In the genomic region with DNA sequence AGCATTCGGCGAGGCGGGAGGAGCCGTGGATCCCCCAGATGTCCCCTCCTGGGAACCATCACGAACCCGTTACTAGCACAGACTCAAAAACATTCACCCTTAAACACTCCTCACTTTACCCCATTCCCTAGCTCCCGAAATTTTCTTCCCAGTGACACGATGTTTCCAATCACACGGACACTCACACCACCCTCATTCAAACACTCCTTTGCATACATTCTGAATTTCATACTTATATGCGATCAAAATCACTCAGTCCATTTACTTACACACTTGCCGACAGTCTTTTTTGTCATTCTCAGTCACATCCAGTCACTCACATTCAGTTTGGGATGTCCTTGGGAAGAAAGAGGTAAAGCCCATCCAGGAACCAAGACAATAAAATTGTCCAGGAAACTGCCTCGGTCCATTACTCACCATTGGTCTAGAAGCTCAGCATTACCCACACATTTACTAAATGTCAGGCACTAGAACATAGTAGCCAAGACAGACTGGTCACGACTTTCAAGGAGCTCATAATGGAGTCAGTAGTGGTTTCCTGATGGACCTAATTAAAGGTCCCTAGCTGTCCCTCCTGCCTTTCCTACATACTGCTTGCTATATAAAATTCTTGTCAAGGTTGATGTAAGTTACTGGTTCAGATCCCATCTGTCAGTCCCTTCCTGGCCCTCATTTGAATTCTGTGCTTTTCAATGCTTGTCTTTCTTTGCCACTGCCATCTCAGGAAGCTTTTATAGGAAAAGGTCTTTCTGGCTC, we compare ENCODE assay signal across 8 cellular contexts. TPM values are rescaled to one million over a fixed set of nuclear protein-coding genes. Genes with fewer than 3 reads are reported as not detected.
DNase-seq lines count a peak whose midpoint lies in the region; ATAC-seq and TF ChIP-seq lines count a peak whose summit lies in the region.

No MANE protein-coding gene starts in this region.

- peak overlapping the region; percentile 69 for H3K4me3 ChIP-seq in thymus (ENCODE audit: low read length)

- H3K4me3 Mint-ChIP-seq in activated naive CD8-positive, alpha-beta T cell treated with anti-CD3 and anti-CD28 coated beads, Interleukin-2, amount 50 U/mL, for 24 hours: peak overlapping the region; percentile 97

- H3K36me3 Mint-ChIP-seq in activated naive CD8-positive, alpha-beta T cell treated with anti-CD3 and anti-CD28 coated beads, Interleukin-2, amount 50 U/mL, for 24 hours (ENCODE audit: low read depth): peaks cover 28% of the 10 kb centered on the region

- peaks cover 57% of the 10 kb centered on the region for H3K4me1 Mint-ChIP-seq in activated naive CD8-positive, alpha-beta T cell treated with anti-CD3 and anti-CD28 coated beads, Interleukin-2, amount 50 U/mL, for 24 hours

- peak overlapping the region; percentile 97 for H3K27ac ChIP-seq in C4-2B
- peak overlapping the region; percentile 92 for H3K27ac ChIP-seq in thymus (ENCODE audit: low read depth)

- H3K27ac Mint-ChIP-seq in activated naive CD8-positive, alpha-beta T cell treated with anti-CD3 and anti-CD28 coated beads, Interleukin-2, amount 50 U/mL, for 24 hours: peak overlapping the region; percentile 98

- no peaks in the 10 kb centered on the region for H3K27me3 ChIP-seq in thymus (ENCODE audit: control insufficient read depth, insufficient read depth)

- intact Hi-C loops in left colon (cut with DNase I, micrococcal nuclease): no loop called here

- H3K9me3 Mint-ChIP-seq in activated naive CD8-positive, alpha-beta T cell treated with anti-CD3 and anti-CD28 coated beads, Interleukin-2, amount 50 U/mL, for 24 hours: no peaks in the 10 kb centered on the region

- no peak for DNase-seq in activated naive CD8-positive, alpha-beta T cell treated with anti-CD3 and anti-CD28 coated beads, Interleukin-2, amount 50 U/mL, for 24 hours
- DNase-seq in left colon (no peak), HK-2 (ENCODE audit: unreplicated experiment) (no peak), retina (no peak), OCI-M2 (lab: John Stamatoyannopoulos, UW; ENCODE audit: unreplicated experiment) (no peak)

- H3K4me1 ChIP-seq in thymus (ENCODE audit: control insufficient read depth, insufficient read depth, low read length): peaks cover 22% of the 10 kb centered on the region

- 10% methylated on average over 13 of the region's 13 CpGs for WGBS in thymus

- H3K27me3 Mint-ChIP-seq in activated naive CD8-positive, alpha-beta T cell treated with anti-CD3 and anti-CD28 coated beads, Interleukin-2, amount 50 U/mL, for 24 hours: no peaks in the 10 kb centered on the region

- peaks cover 21% of the 10 kb centered on the region for H3K36me3 ChIP-seq in thymus (ENCODE audit: control insufficient read depth, insufficient read depth)

- no peaks in the 10 kb centered on the region for H3K9me3 ChIP-seq in thymus (ENCODE audit: control insufficient read depth)

- ATAC-seq in HG02571 (IDR thresholded peaks at IDR 0.05; ENCODE audit: unreplicated experiment): peak; percentile 3
- ATAC-seq in activated naive CD8-positive, alpha-beta T cell treated with anti-CD3 and anti-CD28 coated beads, Interleukin-2, amount 50 U/mL, for 24 hours: no peak
- peak; percentile 12 for ATAC-seq in left colon

- TF ChIP-seq CTCF in C4-2B (conservative IDR thresholded peaks at IDR 0.05): no peak

RNA-seq across cellular contexts. Expression of a gene that starts 0.6 kb away (rescaled TPM):
- 100 to 1,000 TPM in 1 of 2 donors, 10 to 100 TPM in 1; 89.7 to 121 TPM for total RNA-seq in left colon
- 28.0 TPM for polyA plus RNA-seq in thymus

RNA-seq across cellular contexts. Expression of a gene that starts 0.8 kb away (rescaled TPM):
- total RNA-seq in left colon: 10 to 100 TPM; 19.6 to 26.5 TPM
- 51.2 TPM for polyA plus RNA-seq in thymus

RNA-seq across cellular contexts. Expression of a gene that starts 7.9 kb away (rescaled TPM):
- total RNA-seq in left colon: 10 to 100 TPM; 25.1 to 39.0 TPM
- 46.3 TPM for polyA plus RNA-seq in thymus

RNA-seq across cellular contexts. Expression of a gene that starts 17.7 kb away (rescaled TPM):
- 10 to 100 TPM; 27.2 to 32.9 TPM for total RNA-seq in left colon
- polyA plus RNA-seq in thymus: 48.7 TPM
